Comparison of ENCODE assay signal across 1 cellular context in the genomic region with DNA sequence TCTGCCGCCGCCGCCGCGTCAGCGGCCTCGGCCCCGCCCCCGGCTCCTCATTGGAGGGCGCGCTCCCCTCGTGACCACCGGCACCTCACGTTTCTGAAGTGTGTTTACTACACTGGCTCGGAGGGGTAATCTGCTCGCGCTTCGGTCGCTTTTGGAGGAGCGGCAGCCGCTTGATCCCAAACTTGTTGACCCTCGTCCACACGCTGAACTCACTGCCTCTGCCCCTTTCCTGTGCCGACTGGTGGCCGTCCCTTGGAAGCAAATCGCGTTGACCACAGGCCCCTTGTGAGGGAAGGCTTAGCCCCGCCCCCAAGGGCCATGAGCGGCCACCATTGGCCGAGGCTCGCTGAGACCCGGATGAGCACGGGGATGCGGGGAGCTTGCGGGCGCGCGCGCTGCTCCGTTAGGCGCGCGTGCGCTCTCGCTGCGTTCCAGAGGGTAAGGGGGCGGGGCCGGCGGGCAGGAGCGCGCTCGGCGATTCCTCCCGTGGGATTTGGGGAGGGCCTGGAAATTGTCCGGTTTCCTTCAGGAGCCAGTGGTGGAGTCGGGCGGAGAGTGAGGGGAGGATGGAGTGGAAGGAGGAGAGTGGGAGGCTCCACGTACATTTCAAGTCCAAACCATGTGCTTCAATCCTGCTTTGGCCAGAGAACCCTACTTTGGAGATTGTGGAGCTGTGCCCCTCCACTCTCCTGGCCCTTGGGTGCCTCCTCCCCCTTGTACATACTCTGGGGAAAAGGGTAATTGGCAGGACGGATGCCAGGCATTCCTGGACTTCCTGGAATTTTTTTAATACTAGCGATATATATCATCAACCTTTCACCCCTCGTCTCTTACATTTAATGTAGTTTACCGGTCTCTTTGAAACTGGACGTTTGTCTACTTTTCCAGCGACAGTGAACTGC.
TF ChIP-seq lines count a peak whose summit lies in the region.

A gene (minus strand): TSS at position 3 of the 902 bp plus-strand sequence. CDS start 588 bp downstream, outside the sequence.

TF ChIP-seq in HepG2, 621 proteins besides CTCF, POLR2A, EP300 and RAD21 (continued from another document and continues in another):
- TF ChIP-seq, protein P1, sequence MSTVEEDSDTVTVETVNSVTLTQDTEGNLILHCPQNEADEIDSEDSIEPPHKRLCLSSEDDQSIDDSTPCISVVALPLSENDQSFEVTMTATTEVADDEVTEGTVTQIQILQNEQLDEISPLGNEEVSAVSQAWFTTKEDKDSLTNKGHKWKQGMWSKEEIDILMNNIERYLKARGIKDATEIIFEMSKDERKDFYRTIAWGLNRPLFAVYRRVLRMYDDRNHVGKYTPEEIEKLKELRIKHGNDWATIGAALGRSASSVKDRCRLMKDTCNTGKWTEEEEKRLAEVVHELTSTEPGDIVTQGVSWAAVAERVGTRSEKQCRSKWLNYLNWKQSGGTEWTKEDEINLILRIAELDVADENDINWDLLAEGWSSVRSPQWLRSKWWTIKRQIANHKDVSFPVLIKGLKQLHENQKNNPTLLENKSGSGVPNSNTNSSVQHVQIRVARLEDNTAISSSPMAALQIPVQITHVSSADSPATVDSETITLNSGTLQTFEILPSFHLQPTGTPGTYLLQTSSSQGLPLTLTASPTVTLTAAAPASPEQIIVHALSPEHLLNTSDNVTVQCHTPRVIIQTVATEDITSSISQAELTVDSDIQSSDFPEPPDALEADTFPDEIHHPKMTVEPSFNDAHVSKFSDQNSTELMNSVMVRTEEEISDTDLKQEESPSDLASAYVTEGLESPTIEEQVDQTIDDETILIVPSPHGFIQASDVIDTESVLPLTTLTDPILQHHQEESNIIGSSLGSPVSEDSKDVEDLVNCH (CRISPR knock-in tag; IDR thresholded peaks at IDR 0.05), result peak; percentile 100
- TF ChIP-seq SOX5 (CRISPR knock-in tag; IDR thresholded peaks at IDR 0.05; ENCODE audit: borderline replicate concordance) (0 out of 2 replicates have a peak, but pooled peaks have one; percentile 30), KAT8 (CRISPR knock-in tag; IDR thresholded peaks at IDR 0.05) (peak; percentile 63; the same call in 1 of the 2 replicates), FOXO1 (CRISPR knock-in tag; IDR thresholded peaks at IDR 0.05) (peak; percentile 82), ZNF724P (CRISPR knock-in tag; IDR thresholded peaks at IDR 0.05; ENCODE audit: borderline replicate concordance) (peak; percentile 88), ETV6 (CRISPR knock-in tag; conservative IDR thresholded peaks at IDR 0.05) (no peak), NFYC (CRISPR knock-in tag; IDR thresholded peaks at IDR 0.05) (peak; percentile 85), THYN1 (CRISPR knock-in tag; IDR thresholded peaks at IDR 0.05; ENCODE audit: borderline replicate concordance, low read depth) (0 out of 2 replicates have a peak, but pooled peaks have one; percentile 84), POLR2AphosphoS2 (IDR thresholded peaks at IDR 0.05; ENCODE audit: low read depth, low read length) (no peak), MEIS2 (CRISPR knock-in tag; IDR thresholded peaks at IDR 0.05) (no peak), SAP130 (CRISPR knock-in tag; IDR thresholded peaks at IDR 0.05; ENCODE audit: low read depth) (peak; percentile 84), HMGA1 (CRISPR knock-in tag; conservative IDR thresholded peaks at IDR 0.05) (no peak), NR2F1 (CRISPR knock-in tag; IDR thresholded peaks at IDR 0.05) (peak in 1 of 2 experiments; percentile 48; a peak in 1 of 4 replicates), DMAP1 (CRISPR knock-in tag; IDR thresholded peaks at IDR 0.05) (peak; percentile 76; the same call in 1 of the 2 replicates), TBX2 (CRISPR knock-in tag; IDR thresholded peaks at IDR 0.05; ENCODE audit: borderline replicate concordance) (peak; percentile 39; the same call in 1 of the 2 replicates), NFKBIZ (CRISPR knock-in tag; IDR thresholded peaks at IDR 0.05) (no peak), KLF12 (CRISPR knock-in tag; IDR thresholded peaks at IDR 0.05; ENCODE audit: borderline replicate concordance) (no peak), ADNP (CRISPR knock-in tag; IDR thresholded peaks at IDR 0.05) (no peak), MXD4 (CRISPR knock-in tag; IDR thresholded peaks at IDR 0.05) (peak; percentile 83; the same call in 1 of the 2 replicates), GATAD1 (CRISPR knock-in tag; IDR thresholded peaks at IDR 0.05) (peak; percentile 85), GTF2F1 (IDR thresholded peaks at IDR 0.05; ENCODE audit: low read length) (no peak), SIN3A (IDR thresholded peaks at IDR 0.05; ENCODE audit: borderline replicate concordance, low read depth, low read length) (peak; percentile 65), HIVEP1 (CRISPR knock-in tag; IDR thresholded peaks at IDR 0.05) (peak; percentile 58), MED13 (CRISPR knock-in tag; IDR thresholded peaks at IDR 0.05) (peak; percentile 5; the same call in 1 of the 2 replicates), CCDC6 (CRISPR knock-in tag; IDR thresholded peaks at IDR 0.05) (no peak; the same call in 1 of the 2 replicates), ZNF629 (CRISPR knock-in tag; conservative IDR thresholded peaks at IDR 0.05) (no peak), ELF1 (CRISPR knock-in tag; IDR thresholded peaks at IDR 0.05) (peak; percentile 37), HNRNPLL (IDR thresholded peaks at IDR 0.05; ENCODE audit: low read depth, low read length, poor library complexity, severe bottlenecking) (peak; percentile 49), ZSCAN21 (CRISPR knock-in tag; IDR thresholded peaks at IDR 0.05; ENCODE audit: borderline replicate concordance) (peak; percentile 96)
- TF ChIP-seq, protein P2, sequence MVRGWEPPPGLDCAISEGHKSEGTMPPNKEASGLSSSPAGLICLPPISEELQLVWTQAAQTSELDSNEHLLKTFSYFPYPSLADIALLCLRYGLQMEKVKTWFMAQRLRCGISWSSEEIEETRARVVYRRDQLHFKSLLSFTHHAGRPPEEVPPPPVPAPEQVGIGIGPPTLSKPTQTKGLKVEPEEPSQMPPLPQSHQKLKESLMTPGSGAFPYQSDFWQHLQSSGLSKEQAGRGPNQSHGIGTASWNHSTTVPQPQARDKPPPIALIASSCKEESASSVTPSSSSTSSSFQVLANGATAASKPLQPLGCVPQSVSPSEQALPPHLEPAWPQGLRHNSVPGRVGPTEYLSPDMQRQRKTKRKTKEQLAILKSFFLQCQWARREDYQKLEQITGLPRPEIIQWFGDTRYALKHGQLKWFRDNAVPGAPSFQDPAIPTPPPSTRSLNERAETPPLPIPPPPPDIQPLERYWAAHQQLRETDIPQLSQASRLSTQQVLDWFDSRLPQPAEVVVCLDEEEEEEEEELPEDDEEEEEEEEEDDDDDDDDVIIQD (CRISPR knock-in tag; IDR thresholded peaks at IDR 0.05; ENCODE audit: low read depth), result peak; percentile 17; the same call in 1 of the 2 replicates
- TF ChIP-seq, protein P3, sequence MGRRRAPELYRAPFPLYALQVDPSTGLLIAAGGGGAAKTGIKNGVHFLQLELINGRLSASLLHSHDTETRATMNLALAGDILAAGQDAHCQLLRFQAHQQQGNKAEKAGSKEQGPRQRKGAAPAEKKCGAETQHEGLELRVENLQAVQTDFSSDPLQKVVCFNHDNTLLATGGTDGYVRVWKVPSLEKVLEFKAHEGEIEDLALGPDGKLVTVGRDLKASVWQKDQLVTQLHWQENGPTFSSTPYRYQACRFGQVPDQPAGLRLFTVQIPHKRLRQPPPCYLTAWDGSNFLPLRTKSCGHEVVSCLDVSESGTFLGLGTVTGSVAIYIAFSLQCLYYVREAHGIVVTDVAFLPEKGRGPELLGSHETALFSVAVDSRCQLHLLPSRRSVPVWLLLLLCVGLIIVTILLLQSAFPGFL (CRISPR knock-in tag; IDR thresholded peaks at IDR 0.05), result no peak
- TF ChIP-seq, protein P4, sequence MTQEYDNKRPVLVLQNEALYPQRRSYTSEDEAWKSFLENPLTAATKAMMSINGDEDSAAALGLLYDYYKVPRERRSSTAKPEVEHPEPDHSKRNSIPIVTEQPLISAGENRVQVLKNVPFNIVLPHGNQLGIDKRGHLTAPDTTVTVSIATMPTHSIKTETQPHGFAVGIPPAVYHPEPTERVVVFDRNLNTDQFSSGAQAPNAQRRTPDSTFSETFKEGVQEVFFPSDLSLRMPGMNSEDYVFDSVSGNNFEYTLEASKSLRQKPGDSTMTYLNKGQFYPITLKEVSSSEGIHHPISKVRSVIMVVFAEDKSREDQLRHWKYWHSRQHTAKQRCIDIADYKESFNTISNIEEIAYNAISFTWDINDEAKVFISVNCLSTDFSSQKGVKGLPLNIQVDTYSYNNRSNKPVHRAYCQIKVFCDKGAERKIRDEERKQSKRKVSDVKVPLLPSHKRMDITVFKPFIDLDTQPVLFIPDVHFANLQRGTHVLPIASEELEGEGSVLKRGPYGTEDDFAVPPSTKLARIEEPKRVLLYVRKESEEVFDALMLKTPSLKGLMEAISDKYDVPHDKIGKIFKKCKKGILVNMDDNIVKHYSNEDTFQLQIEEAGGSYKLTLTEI (CRISPR knock-in tag; conservative IDR thresholded peaks at IDR 0.05), result no peak
- TF ChIP-seq, protein P5, sequence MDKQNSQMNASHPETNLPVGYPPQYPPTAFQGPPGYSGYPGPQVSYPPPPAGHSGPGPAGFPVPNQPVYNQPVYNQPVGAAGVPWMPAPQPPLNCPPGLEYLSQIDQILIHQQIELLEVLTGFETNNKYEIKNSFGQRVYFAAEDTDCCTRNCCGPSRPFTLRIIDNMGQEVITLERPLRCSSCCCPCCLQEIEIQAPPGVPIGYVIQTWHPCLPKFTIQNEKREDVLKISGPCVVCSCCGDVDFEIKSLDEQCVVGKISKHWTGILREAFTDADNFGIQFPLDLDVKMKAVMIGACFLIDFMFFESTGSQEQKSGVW (CRISPR knock-in tag; IDR thresholded peaks at IDR 0.05; ENCODE audit: borderline replicate concordance), result no peak
- TF ChIP-seq, protein P6, sequence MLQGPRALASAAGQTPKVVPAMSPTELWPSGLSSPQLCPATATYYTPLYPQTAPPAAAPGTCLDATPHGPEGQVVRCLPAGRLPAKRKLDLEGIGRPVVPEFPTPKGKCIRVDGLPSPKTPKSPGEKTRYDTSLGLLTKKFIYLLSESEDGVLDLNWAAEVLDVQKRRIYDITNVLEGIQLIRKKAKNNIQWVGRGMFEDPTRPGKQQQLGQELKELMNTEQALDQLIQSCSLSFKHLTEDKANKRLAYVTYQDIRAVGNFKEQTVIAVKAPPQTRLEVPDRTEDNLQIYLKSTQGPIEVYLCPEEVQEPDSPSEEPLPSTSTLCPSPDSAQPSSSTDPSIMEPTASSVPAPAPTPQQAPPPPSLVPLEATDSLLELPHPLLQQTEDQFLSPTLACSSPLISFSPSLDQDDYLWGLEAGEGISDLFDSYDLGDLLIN (CRISPR knock-in tag; IDR thresholded peaks at IDR 0.05; ENCODE audit: borderline replicate concordance), result no peak
- TF ChIP-seq, protein P7, sequence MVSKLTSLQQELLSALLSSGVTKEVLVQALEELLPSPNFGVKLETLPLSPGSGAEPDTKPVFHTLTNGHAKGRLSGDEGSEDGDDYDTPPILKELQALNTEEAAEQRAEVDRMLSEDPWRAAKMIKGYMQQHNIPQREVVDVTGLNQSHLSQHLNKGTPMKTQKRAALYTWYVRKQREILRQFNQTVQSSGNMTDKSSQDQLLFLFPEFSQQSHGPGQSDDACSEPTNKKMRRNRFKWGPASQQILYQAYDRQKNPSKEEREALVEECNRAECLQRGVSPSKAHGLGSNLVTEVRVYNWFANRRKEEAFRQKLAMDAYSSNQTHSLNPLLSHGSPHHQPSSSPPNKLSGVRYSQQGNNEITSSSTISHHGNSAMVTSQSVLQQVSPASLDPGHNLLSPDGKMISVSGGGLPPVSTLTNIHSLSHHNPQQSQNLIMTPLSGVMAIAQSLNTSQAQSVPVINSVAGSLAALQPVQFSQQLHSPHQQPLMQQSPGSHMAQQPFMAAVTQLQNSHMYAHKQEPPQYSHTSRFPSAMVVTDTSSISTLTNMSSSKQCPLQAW (CRISPR knock-in tag; IDR thresholded peaks at IDR 0.05), result peak; percentile 83
- TF ChIP-seq, protein P8, sequence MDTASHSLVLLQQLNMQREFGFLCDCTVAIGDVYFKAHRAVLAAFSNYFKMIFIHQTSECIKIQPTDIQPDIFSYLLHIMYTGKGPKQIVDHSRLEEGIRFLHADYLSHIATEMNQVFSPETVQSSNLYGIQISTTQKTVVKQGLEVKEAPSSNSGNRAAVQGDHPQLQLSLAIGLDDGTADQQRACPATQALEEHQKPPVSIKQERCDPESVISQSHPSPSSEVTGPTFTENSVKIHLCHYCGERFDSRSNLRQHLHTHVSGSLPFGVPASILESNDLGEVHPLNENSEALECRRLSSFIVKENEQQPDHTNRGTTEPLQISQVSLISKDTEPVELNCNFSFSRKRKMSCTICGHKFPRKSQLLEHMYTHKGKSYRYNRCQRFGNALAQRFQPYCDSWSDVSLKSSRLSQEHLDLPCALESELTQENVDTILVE (CRISPR knock-in tag; IDR thresholded peaks at IDR 0.05), result peak; percentile 60
- TF ChIP-seq, protein P9, sequence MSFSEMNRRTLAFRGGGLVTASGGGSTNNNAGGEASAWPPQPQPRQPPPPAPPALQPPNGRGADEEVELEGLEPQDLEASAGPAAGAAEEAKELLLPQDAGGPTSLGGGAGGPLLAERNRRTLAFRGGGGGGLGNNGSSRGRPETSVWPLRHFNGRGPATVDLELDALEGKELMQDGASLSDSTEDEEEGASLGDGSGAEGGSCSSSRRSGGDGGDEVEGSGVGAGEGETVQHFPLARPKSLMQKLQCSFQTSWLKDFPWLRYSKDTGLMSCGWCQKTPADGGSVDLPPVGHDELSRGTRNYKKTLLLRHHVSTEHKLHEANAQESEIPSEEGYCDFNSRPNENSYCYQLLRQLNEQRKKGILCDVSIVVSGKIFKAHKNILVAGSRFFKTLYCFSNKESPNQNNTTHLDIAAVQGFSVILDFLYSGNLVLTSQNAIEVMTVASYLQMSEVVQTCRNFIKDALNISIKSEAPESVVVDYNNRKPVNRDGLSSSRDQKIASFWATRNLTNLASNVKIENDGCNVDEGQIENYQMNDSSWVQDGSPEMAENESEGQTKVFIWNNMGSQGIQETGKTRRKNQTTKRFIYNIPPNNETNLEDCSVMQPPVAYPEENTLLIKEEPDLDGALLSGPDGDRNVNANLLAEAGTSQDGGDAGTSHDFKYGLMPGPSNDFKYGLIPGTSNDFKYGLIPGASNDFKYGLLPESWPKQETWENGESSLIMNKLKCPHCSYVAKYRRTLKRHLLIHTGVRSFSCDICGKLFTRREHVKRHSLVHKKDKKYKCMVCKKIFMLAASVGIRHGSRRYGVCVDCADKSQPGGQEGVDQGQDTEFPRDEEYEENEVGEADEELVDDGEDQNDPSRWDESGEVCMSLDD (CRISPR knock-in tag; IDR thresholded peaks at IDR 0.05; ENCODE audit: borderline replicate concordance), result no peak
